Comparison of ENCODE assay signal across 15 cellular contexts in genomic region chr3:71060536-71060935, GRCh38.
A peak's percentile ranks its signal among the peaks of the same experiment; 100 is the strongest.
DNase-seq lines count a peak whose midpoint lies in the region; ATAC-seq, FAIRE-seq and TF ChIP-seq lines count a peak whose summit lies in the region.
"Had no signal": no experiment of that assay in that cellular context is flagged by ENCODE, and none has a peak within 500 bp of the region (broad histone marks: within the 10 kb centered on the region; RNA-seq: fewer than 3 reads in every experiment).

No MANE protein-coding gene starts in this region.

- no peak for ATAC-seq in left cardiac atrium
- no peak for ATAC-seq in HG03469 (IDR thresholded peaks at IDR 0.05; ENCODE audit: unreplicated experiment)
- ATAC-seq: HCT116 had no signal

- H3K4me1 ChIP-seq in right atrium auricular region = peaks cover 0 to 71% of the 10 kb centered on the region in 2 donors
- H3K4me1 ChIP-seq in muscle layer of colon (ENCODE audit: insufficient read depth, low read length) = peaks cover 63% of the 10 kb centered on the region

- H3K4me3 ChIP-seq in right atrium auricular region (peak overlapping the region in 1 of 2 donors; percentile 8), muscle layer of colon (ENCODE audit: low read depth in 1 of 2, low read length in 2 of 2) (peak overlapping the region in 1 of 2 donors; percentile 97)
- H3K4me3 ChIP-seq: SJSA1 had no signal

- intact Hi-C loops in left cardiac atrium (cut with DNase I) = loop anchor here in 1 of 2 donors (5.0 to 10.0 kb wide), 4 partner anchors 67 to 524 kb away; partner anchors contain the start of gene FOXP1

- H3K36me3 ChIP-seq in right atrium auricular region (no peaks in the 10 kb centered on the region), muscle layer of colon (ENCODE audit: insufficient read depth, low read length) (no peaks in the 10 kb centered on the region)
- H3K36me3 ChIP-seq: SJSA1, WERI-Rb-1 had no signal

- H3K9me3 ChIP-seq in right atrium auricular region (no peaks in the 10 kb centered on the region), muscle layer of colon (ENCODE audit: low read length) (no peaks in the 10 kb centered on the region)
- H3K9me3 ChIP-seq: SJSA1 had no signal

- H3K9ac ChIP-seq in muscle layer of colon (ENCODE audit: low read length) = peak overlapping the region; percentile 95

- DNase-seq in right atrium auricular region (ENCODE audit: low spot score) (no peak), left cardiac atrium (no peak), HTR-8/SVneo (ENCODE audit: insufficient read length, low spot score) (no peak), NCI-H2196 (lab: John Stamatoyannopoulos, UW; ENCODE audit: unreplicated experiment) (no peak)
- DNase-seq in central memory CD4-positive, alpha-beta T cell = peak; percentile 32
- no peak for DNase-seq in stimulated activated CD4-positive, alpha-beta T cell treated with anti-CD3 and anti-CD28 coated beads, Interleukin-12 subunit alpha, Interleukin-12 subunit beta, amount 100 ng/mL, for 4 hours
- DNase-seq: activated T-cell treated with anti-CD3 and anti-CD28 coated beads, Interleukin-2, amount 50 U/mL, for 48 hours; NCI-H1436; NCI-H526; nephron progenitor cell; WERI-Rb-1 had no signal

- no peak for FAIRE-seq in HTR-8/SVneo (lab: Jason Lieb, UNC)

- H3K27ac ChIP-seq in right atrium auricular region = peak overlapping the region; percentile 50 to 96
- peak overlapping the region; percentile 99 for H3K27ac ChIP-seq in muscle layer of colon (ENCODE audit: low read depth, low read length)
- H3K27ac ChIP-seq: SJSA1, WERI-Rb-1 had no signal

- H3K27me3 ChIP-seq in right atrium auricular region (no peaks in the 10 kb centered on the region), muscle layer of colon (ENCODE audit: control insufficient read depth in 1 of 2, insufficient read depth in 2 of 2, low read length in 2 of 2) (no peaks in the 10 kb centered on the region)
- H3K27me3 ChIP-seq: SJSA1 had no signal

- TF ChIP-seq CTCF in right atrium auricular region (IDR thresholded peaks at IDR 0.05) = no peak
